14 cellular contexts compared by ENCODE assay signal in genomic region chr15:64249406-64249805, GRCh38.
DNase-seq lines count a peak whose midpoint lies in the region; ATAC-seq, FAIRE-seq and TF ChIP-seq lines count a peak whose summit lies in the region.
"Had no signal": no experiment of that assay in that cellular context is flagged by ENCODE, and none has a peak within 500 bp of the region (broad histone marks: within the 10 kb centered on the region; RNA-seq: fewer than 3 reads in every experiment).

No MANE protein-coding gene starts in this region.

- H3K4me3 ChIP-seq in HUES64 (ENCODE audit: low read length) = no peak overlapping the region
- H3K4me3 ChIP-seq in keratinocyte (ENCODE audit: control insufficient read depth in 2 of 3, extremely low read depth in 1 of 3, insufficient read depth in 2 of 3, low read depth in 1 of 3, low read length in 3 of 3) = no peak overlapping the region
- no peak overlapping the region for H3K4me3 ChIP-seq in transverse colon
- H3K4me3 ChIP-seq: sigmoid colon had no signal

- ATAC-seq in GM21515 (IDR thresholded peaks at IDR 0.05; ENCODE audit: unreplicated experiment) = no peak
- ATAC-seq: activated naive CD4-positive, alpha-beta T cell treated with anti-CD3 and anti-CD28 coated beads, Interleukin-2, amount 50 U/mL, for 72 hours had no signal

- H3K9me3 ChIP-seq in HUES64 (ENCODE audit: insufficient read depth, low read depth, low read length) (no peaks in the 10 kb centered on the region), keratinocyte (ENCODE audit: control insufficient read depth, low read depth, low read length) (no peaks in the 10 kb centered on the region), transverse colon (no peaks in the 10 kb centered on the region)
- H3K9me3 ChIP-seq: sigmoid colon had no signal

- H2AFZ ChIP-seq in keratinocyte (ENCODE audit: control insufficient read depth, low read length) = no peak overlapping the region

- no peaks in the 10 kb centered on the region; the same call in 1 of the 2 replicates for H3K36me3 ChIP-seq in HUES64 (ENCODE audit: insufficient read depth, low read length)
- H3K36me3 ChIP-seq in keratinocyte (ENCODE audit: control insufficient read depth in 2 of 2, extremely low read depth in 1 of 2, insufficient read depth in 2 of 2, low read length in 2 of 2) = peaks cover 0 to 2% of the 10 kb centered on the region in 2 experiments
- no peaks in the 10 kb centered on the region for H3K36me3 ChIP-seq in transverse colon
- H3K36me3 ChIP-seq: sigmoid colon had no signal

- peaks cover 31% of the 10 kb centered on the region for H3K79me2 ChIP-seq in keratinocyte (ENCODE audit: control insufficient read depth, insufficient read depth, low read length)

- no peak for TF ChIP-seq POLR2A in transverse colon (IDR thresholded peaks at IDR 0.05)

- H3K4me1 ChIP-seq in HUES64 (ENCODE audit: insufficient read depth, low read length) (peaks cover 24% of the 10 kb centered on the region), keratinocyte (ENCODE audit: control insufficient read depth, extremely low read depth, insufficient read depth, low read length) (peaks cover 34% of the 10 kb centered on the region), transverse colon (peaks cover 5 to 49% (median 31%) of the 10 kb centered on the region in 4 donors)

- in situ Hi-C loops in transverse colon (cut with MboI; ENCODE audit: low pct_ligation_motif_present in 1 of 4, low pct_unique_long_range_greater_than_20kb in 1 of 4, low sequenced_read_pairs in 3 of 4) = no loop called here

- dilution Hi-C loops in keratinocyte (cut with MboI; ENCODE audit: extremely low pct_ligation_motif_present, low sequenced_read_pairs) = no loop called here

- H3K4me2 ChIP-seq in keratinocyte (ENCODE audit: control insufficient read depth, extremely low read depth, insufficient read depth, low read depth, low read length) = no peak overlapping the region

- TF ChIP-seq EP300 in transverse colon (IDR thresholded peaks at IDR 0.05; ENCODE audit: low read depth) = no peak

- peak overlapping the region; percentile 9 for H3K27ac ChIP-seq in HUES64 (ENCODE audit: low read depth, low read length)
- H3K27ac ChIP-seq in keratinocyte (ENCODE audit: control insufficient read depth, insufficient read depth, low read length) = peak overlapping the region; percentile 60
- peak overlapping the region; percentile 40 to 74 (median 52) for H3K27ac ChIP-seq in transverse colon
- H3K27ac ChIP-seq: HL-60 had no signal

- TF ChIP-seq CTCF in keratinocyte (optimal IDR thresholded peaks at IDR 0.05 in 1 of 3, IDR thresholded peaks at IDR 0.05 in 1 of 3, conservative IDR thresholded peaks at IDR 0.05 in 1 of 3; ENCODE audit: extremely low read depth in 1 of 3, insufficient read depth in 2 of 3, low read length in 3 of 3) = no peak
- no peak for TF ChIP-seq CTCF in transverse colon (IDR thresholded peaks at IDR 0.05)

- 92% methylated on average over 3 of the region's 3 CpGs for WGBS in HUES64
- WGBS in transverse colon (ENCODE audit: low coverage in 1 of 2), 2 donors = 75% methylated on average over 1 to 3 of the region's 3 CpGs

- H3K27me3 ChIP-seq in HUES64 (ENCODE audit: insufficient read depth, low read length) (no peaks in the 10 kb centered on the region), keratinocyte (ENCODE audit: control insufficient read depth, extremely low read depth, insufficient read depth, low read length) (no peaks in the 10 kb centered on the region), transverse colon (no peaks in the 10 kb centered on the region)
- H3K27me3 ChIP-seq: sigmoid colon had no signal

- intact Hi-C loops in transverse colon (cut with DNase I; ENCODE audit: low total_unique reads) = no loop called here

- no peaks in the 10 kb centered on the region for H4K20me1 ChIP-seq in keratinocyte (ENCODE audit: control insufficient read depth, extremely low read depth, insufficient read depth, low read length)

- no peak overlapping the region for H3K9ac ChIP-seq in HUES64 (ENCODE audit: low read depth, low read length)
- no peak overlapping the region for H3K9ac ChIP-seq in keratinocyte (ENCODE audit: control insufficient read depth, extremely low read depth, insufficient read depth, low read length)

- H3K9me1 ChIP-seq in keratinocyte (ENCODE audit: control insufficient read depth, extremely low read depth, insufficient read depth, low read length) = no peaks in the 10 kb centered on the region

- peak; percentile 10 for DNase-seq in astrocyte of the hippocampus (ENCODE audit: low read depth, low spot score)
- DNase-seq in keratinocyte (ENCODE audit: low read depth, low spot score) = no peak
- DNase-seq in transverse colon = no peak
- no peak for DNase-seq in COLO668 (lab: John Stamatoyannopoulos, UW; ENCODE audit: unreplicated experiment)
- no peak for DNase-seq in activated naive CD4-positive, alpha-beta T cell (lab: John Stamatoyannopoulos, UW)
- DNase-seq: immature natural killer cell, naive B cell, RPMI8226, sigmoid colon, T1000 had no signal

- FAIRE-seq in keratinocyte (lab: Jason Lieb, UNC) = no peak

Comparison
In these comparisons a context has a peak if more than half of its experiments do, and no peak if none do; other contexts are left out.
1. H3K27ac ChIP-seq: peak in every context shown above with its lines; median percentile 60 in keratinocyte; 52 in transverse colon; 9 in HUES64.